22 cellular contexts compared by ENCODE assay signal in genomic region chr14:100051103-100051502, GRCh38.
"Had no signal": no experiment of that assay in that cellular context is flagged by ENCODE, and none has a peak within 500 bp of the region (broad histone marks: within the 10 kb centered on the region; RNA-seq: fewer than 3 reads in every experiment).

No MANE protein-coding gene starts in this region.

- H3K36me3 Mint-ChIP-seq: natural killer cell had no signal

- H3K4me3 ChIP-seq: esophagus squamous epithelium, lower lobe of right lung, right lobe of liver, testis, tibial artery had no signal

- FAIRE-seq: endometrium, keratinocyte, small intestine had no signal

- DNase-seq: cortex of kidney; effector memory CD8-positive, alpha-beta T cell; erythroblast; esophagus squamous epithelium; foreskin melanocyte; left ventricle myocardium superior; lower lobe of right lung; natural killer cell; right lobe of liver; small intestine; stimulated activated CD4-positive, alpha-beta T cell treated with anti-CD3 and anti-CD28 coated beads, Interleukin-15, amount 100 ng/mL, for 24 hours; stimulated activated CD4-positive, alpha-beta T cell treated with anti-CD3 and anti-CD28 coated beads, Interleukin-4, amount 100 ng/mL, for 1 hour; stimulated activated CD8-positive, alpha-beta memory T cell treated with anti-CD3 and anti-CD28 coated beads, Interleukin-4, amount 100 ng/mL, for 48 hours; stimulated activated naive CD8-positive, alpha-beta T cell treated with anti-CD3 and anti-CD28 coated beads, Interleukin-15, Interleukin-2, amounts not matched to agents 100 U/mL and 50 U/mL, for 24 hours; substantia nigra; testis; tibial artery had no signal

- H3K9me3 ChIP-seq: esophagus squamous epithelium, lower lobe of right lung, right lobe of liver, testis, tibial artery had no signal

- H3K36me3 ChIP-seq: esophagus squamous epithelium, lower lobe of right lung, right lobe of liver, tibial artery had no signal

- ATAC-seq: effector memory CD8-positive, alpha-beta T cell; left ventricle myocardium superior; lower lobe of right lung; natural killer cell; stimulated activated naive CD8-positive, alpha-beta T cell treated with anti-CD3 and anti-CD28 coated beads, Interleukin-15, Interleukin-2, amounts not matched to agents 100 U/mL and 50 U/mL, for 24 hours had no signal

- H3K27me3 ChIP-seq: esophagus squamous epithelium, right lobe of liver, testis, tibial artery had no signal

- H3K9ac ChIP-seq: parathyroid adenoma had no signal

- H3K4me1 ChIP-seq: lower lobe of right lung, testis, tibial artery had no signal

- H3K27ac ChIP-seq: esophagus squamous epithelium, lower lobe of right lung, parathyroid adenoma, right lobe of liver, testis, tibial artery had no signal

- H3K27me3 Mint-ChIP-seq: effector memory CD8-positive, alpha-beta T cell; progenitor cell of endocrine pancreas; type B pancreatic cell had no signal

- H3K27ac Mint-ChIP-seq: effector memory CD8-positive, alpha-beta T cell; natural killer cell; progenitor cell of endocrine pancreas had no signal

- H3K9me3 Mint-ChIP-seq: effector memory CD8-positive, alpha-beta T cell; natural killer cell had no signal

- H2AFZ ChIP-seq: parathyroid adenoma had no signal

- H3K79me2 ChIP-seq: parathyroid adenoma had no signal

- H3K4me3 Mint-ChIP-seq: effector memory CD8-positive, alpha-beta T cell; natural killer cell; type B pancreatic cell had no signal
